Comparison of ENCODE assay signal across 14 cellular contexts in genomic region chr19:3980353-3981251, GRCh38.
A peak's percentile ranks its signal among the peaks of the same experiment; 100 is the strongest.
DNase-seq lines count a peak whose midpoint lies in the region; ATAC-seq lines count a peak whose summit lies in the region.
"Had no signal": no experiment of that assay in that cellular context is flagged by ENCODE, and none has a peak within 500 bp of the region (broad histone marks: within the 10 kb centered on the region; RNA-seq: fewer than 3 reads in every experiment).

No MANE protein-coding gene starts in this region.

- H3K4me3 ChIP-seq in SK-N-MC, result no peak overlapping the region
- H3K4me3 ChIP-seq: uterus had no signal

- no peaks in the 10 kb centered on the region for H3K9me3 Mint-ChIP-seq in stimulated activated naive CD8-positive, alpha-beta T cell treated with anti-CD3 and anti-CD28 coated beads, Interleukin-15, Interleukin-2, amounts not matched to agents 100 ng/mL and 50 ng/mL, for 24 hours
- H3K9me3 Mint-ChIP-seq: T-helper 1 cell treated with Interleukin-12 subunit alpha and Interleukin-12 subunit beta and Interleukin-4 antibody, amounts not matched to agents 30 μg/mL and 1 μg/mL, for 36 hours had no signal

- H3K27ac Mint-ChIP-seq in stimulated activated naive CD8-positive, alpha-beta T cell treated with anti-CD3 and anti-CD28 coated beads, Interleukin-15, Interleukin-2, amounts not matched to agents 100 ng/mL and 50 ng/mL, for 24 hours, result peak overlapping the region; percentile 85
- H3K27ac Mint-ChIP-seq: T-helper 1 cell treated with Interleukin-12 subunit alpha and Interleukin-12 subunit beta and Interleukin-4 antibody, amounts not matched to agents 30 μg/mL and 1 μg/mL, for 36 hours had no signal

- H3K4me1 Mint-ChIP-seq in stimulated activated naive CD8-positive, alpha-beta T cell treated with anti-CD3 and anti-CD28 coated beads, Interleukin-15, Interleukin-2, amounts not matched to agents 100 ng/mL and 50 ng/mL, for 24 hours (ENCODE audit: low read depth), result peaks cover 69% of the 10 kb centered on the region

- H3K27me3 Mint-ChIP-seq in stimulated activated naive CD8-positive, alpha-beta T cell treated with anti-CD3 and anti-CD28 coated beads, Interleukin-15, Interleukin-2, amounts not matched to agents 100 ng/mL and 50 ng/mL, for 24 hours, result no peaks in the 10 kb centered on the region

- H3K9me3 ChIP-seq in SK-N-MC (ENCODE audit: low read depth, low read length), result no peaks in the 10 kb centered on the region
- H3K9me3 ChIP-seq: uterus had no signal

- no peak for ATAC-seq in stimulated activated naive CD8-positive, alpha-beta T cell treated with anti-CD3 and anti-CD28 coated beads, Interleukin-15, Interleukin-2, amounts not matched to agents 100 U/mL and 50 U/mL, for 24 hours
- ATAC-seq in HG02642 (IDR thresholded peaks at IDR 0.05; ENCODE audit: poor library complexity, unreplicated experiment) (no peak), HG03135 (IDR thresholded peaks at IDR 0.05; ENCODE audit: unreplicated experiment) (no peak)

- H3K36me3 ChIP-seq in SK-N-MC (ENCODE audit: insufficient read depth, low read length), result peaks cover 92% of the 10 kb centered on the region
- H3K36me3 ChIP-seq: uterus had no signal

- H3K4me3 Mint-ChIP-seq in stimulated activated naive CD8-positive, alpha-beta T cell treated with anti-CD3 and anti-CD28 coated beads, Interleukin-15, Interleukin-2, amounts not matched to agents 100 ng/mL and 50 ng/mL, for 24 hours, result peak overlapping the region; percentile 20

- no peak for DNase-seq in stimulated activated naive CD8-positive, alpha-beta T cell treated with anti-CD3 and anti-CD28 coated beads, Interleukin-15, Interleukin-2, amounts not matched to agents 100 U/mL and 50 U/mL, for 24 hours
- no peak for DNase-seq in SK-N-MC (ENCODE audit: low read depth, low spot score)
- DNase-seq in epithelial cell of prostate (ENCODE audit: low read depth, low spot score), result no peak
- DNase-seq in NOMO-1 (lab: John Stamatoyannopoulos, UW; ENCODE audit: unreplicated experiment in 2 of 2), result no peak
- DNase-seq in NCI-H2081 (lab: John Stamatoyannopoulos, UW), result no peak
- DNase-seq: activated gamma-delta T cell; C1 segment of cervical spinal cord; NCI-H446; stimulated activated CD4-positive, alpha-beta T cell treated with anti-CD3 and anti-CD28 coated beads, Interleukin-1b, Interleukin-23, amount 100 ng/mL, for 48 hours; uterus had no signal

- H3K27ac ChIP-seq in SK-N-MC (peak overlapping the region; percentile 46; the same call in 1 of the 2 replicates), epithelial cell of prostate (peak overlapping the region; percentile 93)
- H3K27ac ChIP-seq: uterus had no signal

- H3K36me3 Mint-ChIP-seq in stimulated activated naive CD8-positive, alpha-beta T cell treated with anti-CD3 and anti-CD28 coated beads, Interleukin-15, Interleukin-2, amounts not matched to agents 100 ng/mL and 50 ng/mL, for 24 hours (ENCODE audit: low read depth), result peaks cover 90% of the 10 kb centered on the region

- no peak overlapping the region for H3K9ac ChIP-seq in SK-N-MC (ENCODE audit: insufficient read length)
